ENCODE assay signal across 8 cellular contexts in genomic region chr5:157328277-157328912, GRCh38.
A peak's percentile ranks its signal among the peaks of the same experiment; 100 is the strongest.
DNase-seq lines count a peak whose midpoint lies in the region; ATAC-seq, FAIRE-seq and TF ChIP-seq lines count a peak whose summit lies in the region.

No MANE protein-coding gene starts in this region.

- peak; percentile 68 for FAIRE-seq in pancreas (lab: Jason Lieb, UNC)

- H3K27me3 ChIP-seq in pancreas = no peaks in the 10 kb centered on the region

- no peaks in the 10 kb centered on the region for H3K9me3 Mint-ChIP-seq in activated naive CD4-positive, alpha-beta T cell treated with anti-CD3 and anti-CD28 coated beads, Interleukin-2, amount 10 ng/mL, durations not matched to agents 7 days and 5 days

- H3K4me1 ChIP-seq in pancreas = no peaks in the 10 kb centered on the region

- H3K36me3 Mint-ChIP-seq in activated naive CD4-positive, alpha-beta T cell treated with anti-CD3 and anti-CD28 coated beads, Interleukin-2, amount 10 ng/mL, durations not matched to agents 7 days and 5 days = peaks cover 88% of the 10 kb centered on the region

- H3K27me3 Mint-ChIP-seq in activated naive CD4-positive, alpha-beta T cell treated with anti-CD3 and anti-CD28 coated beads, Interleukin-2, amount 10 ng/mL, durations not matched to agents 7 days and 5 days = no peaks in the 10 kb centered on the region

- CTCF ChIA-PET in activated naive CD4-positive, alpha-beta T cell treated with anti-CD3 and anti-CD28 coated beads, Interleukin-2, amount 10 ng/mL, durations not matched to agents 7 days and 5 days (lab: Charles Lee) = interaction anchor here (0.7 to 8.0 kb wide), 29 partner anchors 9 to 416 kb away, joined by 3 to 76 read pairs (median 4); partner anchors contain the start of genes LSM11 and MED7

- peak overlapping the region; percentile 0 for H3K4me3 Mint-ChIP-seq in activated naive CD4-positive, alpha-beta T cell treated with anti-CD3 and anti-CD28 coated beads, Interleukin-2, amount 10 ng/mL, durations not matched to agents 7 days and 5 days

- DNase-seq in GDM1 (lab: John Stamatoyannopoulos, UW) (peak; percentile 57), KG1 (lab: John Stamatoyannopoulos, UW) (peak; percentile 0), RPMI8226 (peak; percentile 67), globus pallidus (ENCODE audit: low spot score) (peak; percentile 80), pancreas (peak in 4 of 6 donors; percentile 37 to 59 (median 55))
- DNase-seq in activated naive CD4-positive, alpha-beta T cell treated with anti-CD3 and anti-CD28 coated beads, Interleukin-2, amount 10 ng/mL, durations not matched to agents 7 days and 5 days = peak; percentile 65
- no peak for DNase-seq in NK-92 treated with Interleukin-12 subunit alpha and Interleukin-12 subunit beta, amount 100 ng/mL, for 24 hours (lab: John Stamatoyannopoulos, UW)

- no peak overlapping the region for H3K27ac ChIP-seq in pancreas

- peak overlapping the region in 1 of 4 donors; percentile 27 for H3K4me3 ChIP-seq in pancreas

- no peaks in the 10 kb centered on the region for H3K9me3 ChIP-seq in pancreas

- no peaks in the 10 kb centered on the region for H3K36me3 ChIP-seq in pancreas

- WGBS in pancreas, 2 donors = 18 to 21% methylated on average over 12 of the region's 12 CpGs

- ATAC-seq in GM21786 (IDR thresholded peaks at IDR 0.05; ENCODE audit: unreplicated experiment) (peak; percentile 96), pancreas (peak; percentile 93 to 100 (median 100))

- H3K4me1 Mint-ChIP-seq in activated naive CD4-positive, alpha-beta T cell treated with anti-CD3 and anti-CD28 coated beads, Interleukin-2, amount 10 ng/mL, durations not matched to agents 7 days and 5 days = peaks cover 39% of the 10 kb centered on the region

- peak; percentile 54 to 91 (median 88) for TF ChIP-seq CTCF in pancreas (IDR thresholded peaks at IDR 0.05)

- intact Hi-C loops in pancreas (cut with DNase I) = loop anchor here in 1 of 3 donors (5.0 kb wide), 1 partner anchor 149 kb away; no protein-coding TSS in a partner anchor

- peak overlapping the region; percentile 83 for H3K27ac Mint-ChIP-seq in activated naive CD4-positive, alpha-beta T cell treated with anti-CD3 and anti-CD28 coated beads, Interleukin-2, amount 10 ng/mL, durations not matched to agents 7 days and 5 days
